8 cellular contexts compared by ENCODE assay signal in genomic region chrX:24259544-24260240, GRCh38. TPM values are rescaled to one million over a fixed set of nuclear protein-coding genes. Genes with fewer than 3 reads are reported as not detected.
DNase-seq lines count a peak whose midpoint lies in the region; ATAC-seq, FAIRE-seq and TF ChIP-seq lines count a peak whose summit lies in the region.

No MANE protein-coding gene starts in this region.

- no peak for FAIRE-seq in H54 (lab: Jason Lieb, UNC)

- H3K9me3 ChIP-seq in body of pancreas: no peaks in the 10 kb centered on the region

- 56 to 60% methylated on average over 3 to 6 of the region's 9 CpGs for WGBS in body of pancreas, 2 donors

- H3K27ac ChIP-seq in body of pancreas: no peak overlapping the region

- TF ChIP-seq POLR2A in body of pancreas (IDR thresholded peaks at IDR 0.05) (no peak), H54 (IDR thresholded peaks at IDR 0.05; ENCODE audit: low read depth, low read length) (no peak)

- ATAC-seq in HG02763 (IDR thresholded peaks at IDR 0.05; ENCODE audit: unreplicated experiment) (peak; percentile 54), body of pancreas (peak; percentile 71), HG03097 (IDR thresholded peaks at IDR 0.05; ENCODE audit: low FRiP score, unreplicated experiment) (no peak)

- peak in 6 of 7 experiments; percentile 31 to 61 (median 44) for TF ChIP-seq CTCF in body of pancreas (IDR thresholded peaks at IDR 0.05)

- peak; percentile 55 for DNase-seq in NCI-H748 (lab: John Stamatoyannopoulos, UW; ENCODE audit: unreplicated experiment)
- DNase-seq in NCI-H748 treated with DMSO at 0.1 percent for 48 hours (lab: John Stamatoyannopoulos, UW): no peak
- DNase-seq in NCI-H526 treated with DMSO at 0.1 percent for 48 hours (lab: John Stamatoyannopoulos, UW): peak; percentile 53
- peak; percentile 40 to 70 (median 55) for DNase-seq in body of pancreas
- DNase-seq in kidney tubule cell (ENCODE audit: low spot score): peak; percentile 80
- DNase-seq in H54 (ENCODE audit: insufficient read length, low spot score): no peak

- H3K36me3 ChIP-seq in body of pancreas (replicated peaks in 1 of 2; ENCODE audit: insufficient read depth in 1 of 2, low read depth in 2 of 2): no peaks in the 10 kb centered on the region

- peaks cover 11% of the 10 kb centered on the region for H3K4me1 ChIP-seq in body of pancreas

- intact Hi-C loops in body of pancreas (cut with DNase I): no loop called here

- H3K27me3 ChIP-seq in body of pancreas: no peaks in the 10 kb centered on the region

- no peak overlapping the region for H3K4me3 ChIP-seq in body of pancreas

RNA-seq across cellular contexts. Expression of gene SUPT20HL2, which starts 54.2 kb away (rescaled TPM):
- not detected for total RNA-seq in body of pancreas

Comparison
In these comparisons a context has a peak if more than half of its experiments do, and no peak if none do; other contexts are left out.
1. DNase-seq: peak in NCI-H748 (single experiment), NCI-H526 treated with DMSO at 0.1 percent for 48 hours (single experiment), body of pancreas (4 of 4) and kidney tubule cell (single experiment); none in NCI-H748 treated with DMSO at 0.1 percent for 48 hours (single experiment) and H54 (single experiment).